8 cellular contexts compared by ENCODE assay signal in genomic region chr19:3035542-3036118, GRCh38. TPM values are rescaled to one million over a fixed set of nuclear protein-coding genes. Genes with fewer than 3 reads are reported as not detected.
DNase-seq lines count a peak whose midpoint lies in the region; ATAC-seq and TF ChIP-seq lines count a peak whose summit lies in the region.

No MANE protein-coding gene starts in this region.

- H3K27ac ChIP-seq in hepatocyte (peak overlapping the region; percentile 85), rectal smooth muscle tissue (ENCODE audit: low read depth, low read length) (peak overlapping the region; percentile 89), aorta (ENCODE audit: low read depth in 1 of 2, low read length in 2 of 2) (peak overlapping the region in 1 of 2 donors; percentile 93)

- H2AFZ ChIP-seq in hepatocyte: peak overlapping the region; percentile 38

- H3K27me3 ChIP-seq in hepatocyte (no peaks in the 10 kb centered on the region), rectal smooth muscle tissue (ENCODE audit: control insufficient read depth, insufficient read depth, low read length) (no peaks in the 10 kb centered on the region), aorta (ENCODE audit: control insufficient read depth in 1 of 2, insufficient read depth in 2 of 2, low read length in 1 of 2) (no peaks in the 10 kb centered on the region)

- intact Hi-C loops in aorta (cut with DNase I): loop anchor here (2.0 to 5.0 kb wide), 2 partner anchors 53 to 59 kb away; partner anchors contain the start of gene TLE6 (in 1 of the 2)

- TF ChIP-seq POLR2A in GM18505 (IDR thresholded peaks at IDR 0.05; ENCODE audit: borderline replicate concordance, extremely low read depth, insufficient read depth, insufficient read length): peak; percentile 74

- ATAC-seq in GM18505 (IDR thresholded peaks at IDR 0.05; ENCODE audit: unreplicated experiment) (peak; percentile 67), HG02981 (IDR thresholded peaks at IDR 0.05; ENCODE audit: unreplicated experiment) (peak; percentile 92), aorta (ENCODE audit: low FRiP score) (peak; percentile 97)

- DNase-seq in NCI-H2029 treated with DMSO at 0.1 percent for 48 hours (lab: John Stamatoyannopoulos, UW) (peak; percentile 97), T1000 (lab: John Stamatoyannopoulos, UW) (peak; percentile 93), astrocyte of the spinal cord (ENCODE audit: low read depth, low spot score) (peak; percentile 99), hepatocyte (ENCODE audit: low spot score) (peak; percentile 99), aorta (peak; percentile 97 to 99)

- H3K36me3 ChIP-seq in hepatocyte (replicated peaks; ENCODE audit: insufficient read depth, low read depth): no peaks in the 10 kb centered on the region
- H3K36me3 ChIP-seq in rectal smooth muscle tissue (ENCODE audit: control insufficient read depth, insufficient read depth, low read length): no peaks in the 10 kb centered on the region
- no peaks in the 10 kb centered on the region for H3K36me3 ChIP-seq in aorta (ENCODE audit: control insufficient read depth in 1 of 2, insufficient read depth in 2 of 2, low read length in 1 of 2)

- in situ Hi-C loops in astrocyte of the spinal cord (cut with HindIII; ENCODE audit: low sequenced_read_pairs): no loop called here

- H3K79me2 ChIP-seq in hepatocyte: no peaks in the 10 kb centered on the region

- H3K4me2 ChIP-seq in hepatocyte: peak overlapping the region; percentile 87

- H3K9me2 ChIP-seq in hepatocyte (replicated peaks; ENCODE audit: insufficient read depth): no peaks in the 10 kb centered on the region

- no peaks in the 10 kb centered on the region for H3K9me3 ChIP-seq in hepatocyte (ENCODE audit: low read depth)
- H3K9me3 ChIP-seq in aorta (ENCODE audit: control insufficient read depth, low read length): no peaks in the 10 kb centered on the region

- 1% methylated on average over 29 of the region's 29 CpGs for WGBS in hepatocyte (ENCODE audit: low lambda C conversion rate, missing lambda C conversion rate)
- WGBS in aorta, 2 donors: 0% methylated on average over 26 to 29 of the region's 29 CpGs

- H3K4me3 ChIP-seq in astrocyte of the spinal cord (ENCODE audit: low read depth, low read length) (peak overlapping the region; percentile 56), hepatocyte (peak overlapping the region; percentile 14), rectal smooth muscle tissue (ENCODE audit: low read length) (peak overlapping the region; percentile 85), aorta (ENCODE audit: low read length in 2 of 2) (peak overlapping the region; percentile 33 to 49)

- peak overlapping the region; percentile 38 for H3K9ac ChIP-seq in rectal smooth muscle tissue (ENCODE audit: low read length)

- no peaks in the 10 kb centered on the region for H4K20me1 ChIP-seq in hepatocyte (ENCODE audit: insufficient read depth, poor library complexity, severe bottlenecking)

- H3K4me1 ChIP-seq in hepatocyte (ENCODE audit: insufficient read depth) (peaks cover 23% of the 10 kb centered on the region), rectal smooth muscle tissue (ENCODE audit: control insufficient read depth, insufficient read depth, low read length) (peaks cover 5% of the 10 kb centered on the region), aorta (ENCODE audit: control insufficient read depth in 1 of 2, insufficient read depth in 2 of 2, low read length in 2 of 2) (no peaks in the 10 kb centered on the region)

- TF ChIP-seq CTCF in astrocyte of the spinal cord (IDR thresholded peaks at IDR 0.05; ENCODE audit: low read depth, low read length): no peak
- TF ChIP-seq CTCF in hepatocyte (IDR thresholded peaks at IDR 0.05; ENCODE audit: poor library complexity): no peak

RNA-seq across cellular contexts. Expression of gene TLE2, which starts 6.5 kb away (rescaled TPM):
- total RNA-seq in hepatocyte (25.4 and 36.2 TPM in 2 replicates), aorta (10 to 100 TPM; 32.9 to 54.8 TPM)
- polyA plus RNA-seq in hepatocyte (71.1 and 82.0 TPM in 2 replicates), aorta (100 to 1,000 TPM in 1 of 2 donors, 10 to 100 TPM in 1; 32.7 to 127 TPM)

RNA-seq across cellular contexts. Expression of gene TLE5, which starts 26.7 kb away (rescaled TPM):
- 241 and 260 TPM in 2 replicates for total RNA-seq in hepatocyte
- 308 and 340 TPM in 2 replicates for polyA plus RNA-seq in hepatocyte
- 100 to 1,000 TPM; 305 to 374 TPM for total RNA-seq in aorta
- polyA plus RNA-seq in aorta: 100 to 1,000 TPM; 598 to 642 TPM

RNA-seq across cellular contexts. Expression of gene TLE6, which starts 58.3 kb away (rescaled TPM):
- total RNA-seq in hepatocyte (1.2 and 4.7 TPM in 2 replicates), aorta (1 to 10 TPM in 1 of 2 donors, under 1 TPM in 1; 0.65 to 3.5 TPM)
- polyA plus RNA-seq in hepatocyte (1.2 and 3.9 TPM in 2 replicates), aorta (10 to 100 TPM in 1 of 2 donors, 1 to 10 TPM in 1; 4.0 to 12.0 TPM)

RNA-seq across cellular contexts. Expression of gene GNA11, which starts 58.5 kb away (rescaled TPM):
- total RNA-seq in hepatocyte (53.8 and 60.2 TPM in 2 replicates), aorta (10 to 100 TPM; 57.1 to 65.6 TPM)
- polyA plus RNA-seq in hepatocyte (100 and 115 TPM in 2 replicates), aorta (10 to 100 TPM; 43.2 to 44.2 TPM)

Comparison
In these comparisons a context has a peak if more than half of its experiments do, and no peak if none do; other contexts are left out.
1. H3K4me3 ChIP-seq: peak in every context shown above with its lines; median percentile 85 in rectal smooth muscle tissue; 56 in astrocyte of the spinal cord; 41 in aorta; 14 in hepatocyte.